Comparison of ENCODE assay signal across 37 cellular contexts in the genomic region with DNA sequence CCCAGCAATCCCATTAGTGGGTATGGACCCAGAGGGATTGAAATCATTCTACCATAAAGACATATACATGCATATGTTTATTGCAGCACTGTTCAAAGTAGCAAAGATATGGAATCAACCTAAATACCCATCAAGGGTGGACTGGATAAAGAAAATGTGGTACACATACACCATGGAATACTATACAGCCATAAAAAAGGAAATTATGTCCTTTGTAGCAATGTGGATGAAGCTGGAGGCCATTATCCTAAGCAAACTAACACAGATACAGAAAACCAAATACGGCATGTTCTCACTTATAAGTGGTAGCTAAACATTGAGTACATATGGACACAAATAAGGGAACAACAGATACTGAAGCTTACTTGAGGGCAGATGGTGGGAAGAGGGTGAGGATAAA. TPM values are rescaled to one million over a fixed set of nuclear protein-coding genes. Genes with fewer than 3 reads are reported as not detected.
"Had no signal": no experiment of that assay in that cellular context is flagged by ENCODE, and none has a peak within 500 bp of the region (broad histone marks: within the 10 kb centered on the region; RNA-seq: fewer than 3 reads in every experiment).

No MANE protein-coding gene starts in this region.

- H2AFZ ChIP-seq: hepatocyte had no signal

- H3K36me3 Mint-ChIP-seq: stimulated activated effector memory CD8-positive, alpha-beta T cell treated with anti-CD3 and anti-CD28 coated beads, Interleukin-12 subunit alpha, Interleukin-12 subunit beta, amount 100 ng/mL, for 72 hours; type B pancreatic cell had no signal

- H3K4me3 ChIP-seq: gastroesophageal sphincter, hepatocyte, sigmoid colon, uterus had no signal

- H3K36me3 ChIP-seq: gastroesophageal sphincter, sigmoid colon, uterus had no signal

- H3K4me2 ChIP-seq: hepatocyte had no signal

- H3K27me3 Mint-ChIP-seq: progenitor cell of endocrine pancreas, type B pancreatic cell had no signal

- H3K27me3 ChIP-seq: hepatocyte, sigmoid colon, uterus had no signal

- H3K9me3 ChIP-seq: sigmoid colon, uterus had no signal

- H3K4me1 Mint-ChIP-seq: activated CD4-positive, alpha-beta memory T cell treated with anti-CD3 and anti-CD28 coated beads, Interleukin-2, amount 10 ng/mL, durations not matched to agents 7 days and 5 days; activated CD4-positive, alpha-beta T cell treated with anti-CD3 and anti-CD28 coated beads, Interleukin-2, amount 10 ng/mL, durations not matched to agents 7 days and 5 days; activated naive CD8-positive, alpha-beta T cell treated with anti-CD3 and anti-CD28 coated beads, Interleukin-2, amount 50 U/mL, for 24 hours; activated T-helper 17 cell treated with anti-CD3 and anti-CD28 coated beads, Interleukin-2, amount 50 U/mL, for 72 hours; nephron; stimulated activated naive CD8-positive, alpha-beta T cell treated with anti-CD3 and anti-CD28 coated beads, Interleukin-15, amount 100 ng/mL, for 72 hours had no signal

- H3K4me3 Mint-ChIP-seq: activated CD4-positive, alpha-beta memory T cell treated with anti-CD3 and anti-CD28 coated beads, Interleukin-2, amount 10 ng/mL, durations not matched to agents 7 days and 5 days; activated CD4-positive, alpha-beta T cell treated with anti-CD3 and anti-CD28 coated beads, Interleukin-2, amount 10 ng/mL, durations not matched to agents 7 days and 5 days; activated naive CD8-positive, alpha-beta T cell treated with anti-CD3 and anti-CD28 coated beads, Interleukin-2, amount 50 U/mL, for 24 hours; activated T-cell treated with anti-CD3 and anti-CD28 coated beads, Interleukin-2, amount 50 U/mL, for 4 hours; activated T-helper 17 cell treated with anti-CD3 and anti-CD28 coated beads, Interleukin-2, amount 50 U/mL, for 72 hours; nephron; stimulated activated effector memory CD8-positive, alpha-beta T cell treated with anti-CD3 and anti-CD28 coated beads, Interleukin-12 subunit alpha, Interleukin-12 subunit beta, amount 100 ng/mL, for 72 hours; stimulated activated naive CD8-positive, alpha-beta T cell treated with anti-CD3 and anti-CD28 coated beads, Interleukin-15, amount 100 ng/mL, for 72 hours; type B pancreatic cell had no signal

- H3K4me1 ChIP-seq: gastroesophageal sphincter had no signal

- H3K27ac ChIP-seq: gastroesophageal sphincter, hepatocyte, sigmoid colon, uterus, VCaP had no signal

- H3K79me2 ChIP-seq: hepatocyte had no signal

- ATAC-seq: activated CD4-positive, CD25-positive, alpha-beta regulatory T cell treated with anti-CD3 and anti-CD28 coated beads, Interleukin-2, amount 50 U/mL, for 24 hours; activated naive CD8-positive, alpha-beta T cell treated with anti-CD3 and anti-CD28 coated beads, Interleukin-2, amount 50 U/mL, for 24 hours; activated T-cell treated with anti-CD3 and anti-CD28 coated beads, Interleukin-2, amount 50 U/mL, for 4 hours; activated T-helper 17 cell treated with anti-CD3 and anti-CD28 coated beads, Interleukin-2, amount 50 U/mL, for 72 hours; gastroesophageal sphincter; left cardiac atrium; left ventricle myocardium superior; stimulated activated effector memory CD8-positive, alpha-beta T cell treated with anti-CD3 and anti-CD28 coated beads, Interleukin-12 subunit alpha, Interleukin-12 subunit beta, amount 100 ng/mL, for 72 hours; stimulated activated naive CD8-positive, alpha-beta T cell treated with anti-CD3 and anti-CD28 coated beads, Interleukin-15, amount 100 ng/mL, for 72 hours had no signal

- H3K27ac Mint-ChIP-seq: activated CD4-positive, alpha-beta memory T cell treated with anti-CD3 and anti-CD28 coated beads, Interleukin-2, amount 10 ng/mL, durations not matched to agents 7 days and 5 days; activated CD4-positive, alpha-beta T cell treated with anti-CD3 and anti-CD28 coated beads, Interleukin-2, amount 10 ng/mL, durations not matched to agents 7 days and 5 days; activated naive CD8-positive, alpha-beta T cell treated with anti-CD3 and anti-CD28 coated beads, Interleukin-2, amount 50 U/mL, for 24 hours; activated T-helper 17 cell treated with anti-CD3 and anti-CD28 coated beads, Interleukin-2, amount 50 U/mL, for 72 hours; nephron; progenitor cell of endocrine pancreas; stimulated activated effector memory CD8-positive, alpha-beta T cell treated with anti-CD3 and anti-CD28 coated beads, Interleukin-12 subunit alpha, Interleukin-12 subunit beta, amount 100 ng/mL, for 72 hours; stimulated activated naive CD8-positive, alpha-beta T cell treated with anti-CD3 and anti-CD28 coated beads, Interleukin-15, amount 100 ng/mL, for 72 hours; type B pancreatic cell had no signal

- H3K9me3 Mint-ChIP-seq: activated CD4-positive, alpha-beta memory T cell treated with anti-CD3 and anti-CD28 coated beads, Interleukin-2, amount 10 ng/mL, durations not matched to agents 7 days and 5 days; activated naive CD8-positive, alpha-beta T cell treated with anti-CD3 and anti-CD28 coated beads, Interleukin-2, amount 50 U/mL, for 24 hours; activated T-helper 17 cell treated with anti-CD3 and anti-CD28 coated beads, Interleukin-2, amount 50 U/mL, for 72 hours had no signal

- DNase-seq: activated CD4-positive, alpha-beta memory T cell treated with anti-CD3 and anti-CD28 coated beads, Interleukin-2, amount 10 ng/mL, durations not matched to agents 7 days and 5 days; activated CD4-positive, alpha-beta T cell treated with anti-CD3 and anti-CD28 coated beads, Interleukin-2, amount 10 ng/mL, durations not matched to agents 7 days and 5 days; activated gamma-delta T cell treated with Interleukin-2 at 50 U/mL for 16 hours; activated naive CD4-positive, alpha-beta T cell treated with anti-CD3 and anti-CD28 coated beads, Interleukin-2, amount 50 U/mL, for 16 hours; activated naive CD8-positive, alpha-beta T cell treated with anti-CD3 and anti-CD28 coated beads, Interleukin-2, amount 50 U/mL, for 24 hours; activated T-cell treated with anti-CD3 and anti-CD28 coated beads, Interleukin-2, amount 50 U/mL, for 4 hours; amygdala; caudate nucleus; islet precursor cell; left cardiac atrium; left ventricle myocardium superior; retina; sigmoid colon; small intestine; stimulated activated CD4-positive, alpha-beta T cell treated with anti-CD3 and anti-CD28 coated beads, Interleukin-4, amount 100 ng/mL, for 24 hours; stimulated activated naive CD8-positive, alpha-beta T cell treated with anti-CD3 and anti-CD28 coated beads, Interleukin-15, amount 100 ng/mL, for 72 hours; substantia nigra; uterus had no signal

RNA-seq across cellular contexts. Expression of a gene that starts 2.4 kb away (rescaled TPM):
- total RNA-seq: activated CD4-positive, alpha-beta memory T cell treated with anti-CD3 and anti-CD28 coated beads, Interleukin-2, amount 10 ng/mL, durations not matched to agents 7 days and 5 days; activated CD4-positive, alpha-beta T cell treated with anti-CD3 and anti-CD28 coated beads, Interleukin-2, amount 10 ng/mL, durations not matched to agents 7 days and 5 days; activated T-cell treated with anti-CD3 and anti-CD28 coated beads, Interleukin-2, amount 50 U/mL, for 4 hours; activated T-helper 17 cell treated with anti-CD3 and anti-CD28 coated beads, Interleukin-2, amount 50 U/mL, for 72 hours; chondrocyte; endothelial cell of umbilical vein; fibroblast of lung; fibroblast of villous mesenchyme; gastroesophageal sphincter; hepatocyte; left cardiac atrium; left ventricle myocardium superior; lung microvascular endothelial cell; mesenteric fat pad; mucosa of gallbladder; osteocyte; progenitor cell of endocrine pancreas; sigmoid colon; uterus had no signal
- polyA plus RNA-seq: endothelial cell of umbilical vein, hepatocyte, sigmoid colon, small intestine had no signal

RNA-seq across cellular contexts. Expression of a gene that starts 2.5 kb away (rescaled TPM):
- total RNA-seq: activated CD4-positive, alpha-beta memory T cell treated with anti-CD3 and anti-CD28 coated beads, Interleukin-2, amount 10 ng/mL, durations not matched to agents 7 days and 5 days; activated CD4-positive, alpha-beta T cell treated with anti-CD3 and anti-CD28 coated beads, Interleukin-2, amount 10 ng/mL, durations not matched to agents 7 days and 5 days; activated T-cell treated with anti-CD3 and anti-CD28 coated beads, Interleukin-2, amount 50 U/mL, for 4 hours; activated T-helper 17 cell treated with anti-CD3 and anti-CD28 coated beads, Interleukin-2, amount 50 U/mL, for 72 hours; chondrocyte; endothelial cell of umbilical vein; fibroblast of lung; fibroblast of villous mesenchyme; gastroesophageal sphincter; hepatocyte; left cardiac atrium; left ventricle myocardium superior; lung microvascular endothelial cell; mesenteric fat pad; mucosa of gallbladder; osteocyte; progenitor cell of endocrine pancreas; sigmoid colon; uterus had no signal
- polyA plus RNA-seq: endothelial cell of umbilical vein, esophagus, fibroblast of lung, hepatocyte, sigmoid colon, small intestine, thymus had no signal

RNA-seq across cellular contexts. Expression of a gene that starts 8.1 kb away (rescaled TPM):
- total RNA-seq: activated CD4-positive, alpha-beta memory T cell treated with anti-CD3 and anti-CD28 coated beads, Interleukin-2, amount 10 ng/mL, durations not matched to agents 7 days and 5 days; activated CD4-positive, alpha-beta T cell treated with anti-CD3 and anti-CD28 coated beads, Interleukin-2, amount 10 ng/mL, durations not matched to agents 7 days and 5 days; activated T-cell treated with anti-CD3 and anti-CD28 coated beads, Interleukin-2, amount 50 U/mL, for 4 hours; activated T-helper 17 cell treated with anti-CD3 and anti-CD28 coated beads, Interleukin-2, amount 50 U/mL, for 72 hours; chondrocyte; endothelial cell of umbilical vein; fibroblast of lung; fibroblast of villous mesenchyme; gastroesophageal sphincter; hepatocyte; left cardiac atrium; left ventricle myocardium superior; lung microvascular endothelial cell; mesenteric fat pad; mucosa of gallbladder; osteocyte; progenitor cell of endocrine pancreas; sigmoid colon; uterus had no signal
- polyA plus RNA-seq: endothelial cell of umbilical vein, esophagus, fibroblast of lung, hepatocyte, sigmoid colon, small intestine, thymus had no signal

RNA-seq across cellular contexts. Expression of a gene that starts 10.4 kb away (rescaled TPM):
- total RNA-seq: activated CD4-positive, alpha-beta memory T cell treated with anti-CD3 and anti-CD28 coated beads, Interleukin-2, amount 10 ng/mL, durations not matched to agents 7 days and 5 days; activated CD4-positive, alpha-beta T cell treated with anti-CD3 and anti-CD28 coated beads, Interleukin-2, amount 10 ng/mL, durations not matched to agents 7 days and 5 days; activated T-cell treated with anti-CD3 and anti-CD28 coated beads, Interleukin-2, amount 50 U/mL, for 4 hours; activated T-helper 17 cell treated with anti-CD3 and anti-CD28 coated beads, Interleukin-2, amount 50 U/mL, for 72 hours; chondrocyte; endothelial cell of umbilical vein; fibroblast of lung; fibroblast of villous mesenchyme; gastroesophageal sphincter; hepatocyte; left cardiac atrium; left ventricle myocardium superior; lung microvascular endothelial cell; mesenteric fat pad; mucosa of gallbladder; osteocyte; progenitor cell of endocrine pancreas; sigmoid colon; uterus had no signal
- polyA plus RNA-seq: endothelial cell of umbilical vein, esophagus, fibroblast of lung, hepatocyte, sigmoid colon, small intestine had no signal

RNA-seq across cellular contexts. Expression of a gene that starts 16.3 kb away (rescaled TPM):
- total RNA-seq: activated CD4-positive, alpha-beta memory T cell treated with anti-CD3 and anti-CD28 coated beads, Interleukin-2, amount 10 ng/mL, durations not matched to agents 7 days and 5 days; activated CD4-positive, alpha-beta T cell treated with anti-CD3 and anti-CD28 coated beads, Interleukin-2, amount 10 ng/mL, durations not matched to agents 7 days and 5 days; activated T-cell treated with anti-CD3 and anti-CD28 coated beads, Interleukin-2, amount 50 U/mL, for 4 hours; activated T-helper 17 cell treated with anti-CD3 and anti-CD28 coated beads, Interleukin-2, amount 50 U/mL, for 72 hours; chondrocyte; endothelial cell of umbilical vein; fibroblast of lung; fibroblast of villous mesenchyme; gastroesophageal sphincter; hepatocyte; left cardiac atrium; left ventricle myocardium superior; lung microvascular endothelial cell; mesenteric fat pad; mucosa of gallbladder; osteocyte; progenitor cell of endocrine pancreas; sigmoid colon; uterus had no signal
- polyA plus RNA-seq: endothelial cell of umbilical vein, hepatocyte, sigmoid colon, small intestine had no signal
